Comparison of ENCODE assay signal across 11 cellular contexts in genomic region chr3:127646501-127647046, GRCh38.
"Had no signal": no experiment of that assay in that cellular context is flagged by ENCODE, and none has a peak within 500 bp of the region (broad histone marks: within the 10 kb centered on the region; RNA-seq: fewer than 3 reads in every experiment).

No MANE protein-coding gene starts in this region.

- H3K27ac Mint-ChIP-seq: activated CD8-positive, alpha-beta T cell treated with anti-CD3 and anti-CD28 coated beads for 36 hours; activated T-helper 1 cell treated with anti-CD3 and anti-CD28 coated beads, Interleukin-12 subunit alpha, Interleukin-12 subunit beta, Interleukin-2, Interleukin-4 antibody, amounts not matched to agents 30 ng/mL and 10 ng/mL and 1 ng/mL, durations not matched to agents 14 hours and 24 hours and 36 hours had no signal

- H3K9me3 Mint-ChIP-seq: activated CD8-positive, alpha-beta T cell treated with anti-CD3 and anti-CD28 coated beads for 36 hours; activated T-helper 1 cell treated with anti-CD3 and anti-CD28 coated beads, Interleukin-12 subunit alpha, Interleukin-12 subunit beta, Interleukin-2, Interleukin-4 antibody, amounts not matched to agents 30 ng/mL and 10 ng/mL and 1 ng/mL, durations not matched to agents 14 hours and 24 hours and 36 hours had no signal

- H3K27me3 Mint-ChIP-seq: activated CD8-positive, alpha-beta T cell treated with anti-CD3 and anti-CD28 coated beads for 36 hours had no signal

- ATAC-seq: activated CD8-positive, alpha-beta T cell treated with anti-CD3 and anti-CD28 coated beads for 36 hours; gastroesophageal sphincter; left ventricle myocardium superior; pancreas had no signal

- DNase-seq: activated CD4-positive, alpha-beta T cell treated with anti-CD3 and anti-CD28 coated beads for 1 hour; activated CD8-positive, alpha-beta T cell treated with anti-CD3 and anti-CD28 coated beads for 36 hours; activated naive CD4-positive, alpha-beta T cell; cortex of kidney; effector CD8-positive, alpha-beta T cell; left ventricle myocardium superior; mesendoderm; T1000 had no signal

- H3K4me3 Mint-ChIP-seq: activated CD8-positive, alpha-beta T cell treated with anti-CD3 and anti-CD28 coated beads for 36 hours; activated T-helper 1 cell treated with anti-CD3 and anti-CD28 coated beads, Interleukin-12 subunit alpha, Interleukin-12 subunit beta, Interleukin-2, Interleukin-4 antibody, amounts not matched to agents 30 ng/mL and 10 ng/mL and 1 ng/mL, durations not matched to agents 14 hours and 24 hours and 36 hours had no signal
